Comparison of ENCODE assay signal across 13 cellular contexts in genomic region chr12:130526813-130527212, GRCh38.
DNase-seq lines count a peak whose midpoint lies in the region; ATAC-seq and TF ChIP-seq lines count a peak whose summit lies in the region.
"Had no signal": no experiment of that assay in that cellular context is flagged by ENCODE, and none has a peak within 500 bp of the region (broad histone marks: within the 10 kb centered on the region; RNA-seq: fewer than 3 reads in every experiment).

No MANE protein-coding gene starts in this region.

- H3K4me3 ChIP-seq in MG63 = no peak overlapping the region
- no peak overlapping the region for H3K4me3 ChIP-seq in brain microvascular endothelial cell (ENCODE audit: low read depth, low read length)
- no peak overlapping the region for H3K4me3 ChIP-seq in neuronal stem cell (ENCODE audit: low read length in 2 of 2)
- H3K4me3 ChIP-seq: adrenal gland, Peyer's patch had no signal

- H3K27me3 ChIP-seq in MG63 (no peaks in the 10 kb centered on the region), brain microvascular endothelial cell (replicated peaks) (no peaks in the 10 kb centered on the region), neuronal stem cell (ENCODE audit: control insufficient read depth in 3 of 3, insufficient read depth in 3 of 3, low read depth in 1 of 3, low read length in 3 of 3) (no peaks in the 10 kb centered on the region)
- H3K27me3 ChIP-seq: adrenal gland, Peyer's patch had no signal

- H3K18ac ChIP-seq in neuronal stem cell (ENCODE audit: low read length) = no peak overlapping the region

- peaks cover 0 to under 1% of the 10 kb centered on the region in 2 donors for H3K4me1 ChIP-seq in neuronal stem cell (ENCODE audit: control insufficient read depth in 2 of 2, insufficient read depth in 1 of 2, low read depth in 1 of 2, low read length in 2 of 2)
- H3K4me1 ChIP-seq: adrenal gland, Peyer's patch had no signal

- no peak overlapping the region for H2BK120ac ChIP-seq in neuronal stem cell (ENCODE audit: low read depth, low read length)

- H3K9ac ChIP-seq in neuronal stem cell (ENCODE audit: low read depth, low read length, poor library complexity) = no peak overlapping the region

- in situ Hi-C loops in brain microvascular endothelial cell (cut with HindIII; ENCODE audit: low pct_ligation_motif_present, low sequenced_read_pairs) = no loop called here

- no peak overlapping the region for H3K4me2 ChIP-seq in neuronal stem cell (ENCODE audit: insufficient read depth, low read length, poor library complexity, severe bottlenecking)

- no peak overlapping the region for H4K8ac ChIP-seq in neuronal stem cell (ENCODE audit: low read depth, low read length)

- H3K4ac ChIP-seq in neuronal stem cell (ENCODE audit: low read length) = no peak overlapping the region

- H3K4me1 Mint-ChIP-seq in T-helper 17 cell = no peaks in the 10 kb centered on the region
- H3K4me1 Mint-ChIP-seq: nephron had no signal

- peaks cover 5% of the 10 kb centered on the region for H3K27me3 Mint-ChIP-seq in T-helper 17 cell

- no peak overlapping the region for H4K91ac ChIP-seq in neuronal stem cell (ENCODE audit: low read depth, low read length, poor library complexity)

- no peaks in the 10 kb centered on the region for H3K9me3 ChIP-seq in MG63
- H3K9me3 ChIP-seq in neuronal stem cell (replicated peaks in 1 of 2; ENCODE audit: control insufficient read depth in 2 of 2, insufficient read depth in 1 of 2, low read depth in 1 of 2, low read length in 2 of 2) = no peaks in the 10 kb centered on the region
- H3K9me3 ChIP-seq in T-helper 17 cell (ENCODE audit: control insufficient read depth, low read length, poor library complexity, severe bottlenecking) = no peaks in the 10 kb centered on the region
- H3K9me3 ChIP-seq: adrenal gland, Peyer's patch had no signal

- no peak overlapping the region for H3K4me3 Mint-ChIP-seq in T-helper 17 cell
- H3K4me3 Mint-ChIP-seq: nephron had no signal

- TF ChIP-seq CTCF in GM20000 (IDR thresholded peaks at IDR 0.05; ENCODE audit: extremely low read depth, missing control alignments) (no peak), brain microvascular endothelial cell (IDR thresholded peaks at IDR 0.05; ENCODE audit: low read depth, low read length, missing control alignments) (no peak)

- ATAC-seq in HG03439 (IDR thresholded peaks at IDR 0.05; ENCODE audit: unreplicated experiment) = no peak
- no peak for ATAC-seq in GM21529 (IDR thresholded peaks at IDR 0.05; ENCODE audit: unreplicated experiment)
- ATAC-seq in T-helper 17 cell = no peak

- no peaks in the 10 kb centered on the region for H3K36me3 Mint-ChIP-seq in T-helper 17 cell (ENCODE audit: low read depth)

- no peak overlapping the region for H3K14ac ChIP-seq in neuronal stem cell (ENCODE audit: low read length)

- no peak overlapping the region for H3K27ac ChIP-seq in brain microvascular endothelial cell
- H3K27ac ChIP-seq in neuronal stem cell (replicated peaks; ENCODE audit: low read length) = no peak overlapping the region
- H3K27ac ChIP-seq: adrenal gland, Peyer's patch had no signal

- H3K27ac Mint-ChIP-seq in T-helper 17 cell = no peak overlapping the region
- H3K27ac Mint-ChIP-seq: nephron had no signal

- DNase-seq in GM20000 (ENCODE audit: low spot score) (peak; percentile 43), MG63 (peak; percentile 10), brain microvascular endothelial cell (peak; percentile 2), neuronal stem cell (ENCODE audit: low spot score) (peak; percentile 64), NCI-H2171 treated with DMSO at 0.1 percent for 48 hours (lab: John Stamatoyannopoulos, UW) (no peak), T-helper 17 cell (no peak)
- DNase-seq: activated CD8-positive, alpha-beta memory T cell treated with anti-CD3 and anti-CD28 coated beads, Interleukin-2, amount 50 U/mL, for 4 hours; NCI-H2227 treated with DMSO at 0.1 percent for 48 hours; Peyer's patch had no signal

- H3K23ac ChIP-seq in neuronal stem cell (ENCODE audit: low read depth, low read length, poor library complexity) = no peak overlapping the region

- H3K36me3 ChIP-seq in MG63 (no peaks in the 10 kb centered on the region), brain microvascular endothelial cell (replicated peaks) (no peaks in the 10 kb centered on the region), neuronal stem cell (replicated peaks in 1 of 2; ENCODE audit: control insufficient read depth in 2 of 2, insufficient read depth in 2 of 2, low read length in 2 of 2) (no peaks in the 10 kb centered on the region)
- H3K36me3 ChIP-seq: adrenal gland, Peyer's patch had no signal

- no peak overlapping the region for H2BK5ac ChIP-seq in neuronal stem cell (ENCODE audit: low read length)

- H2BK12ac ChIP-seq in neuronal stem cell (ENCODE audit: low read length) = no peak overlapping the region

- no CpG with 5 or more reads among the region's 6 CpGs for WGBS in neuronal stem cell (ENCODE audit: extremely low coverage in 2 of 2, insufficient read length in 2 of 2, insufficient replicate concordance in 1 of 2), 2 donors

- peaks cover 2% of the 10 kb centered on the region for H3K79me1 ChIP-seq in neuronal stem cell (ENCODE audit: low read depth, low read length)

- H2AK5ac ChIP-seq in neuronal stem cell (ENCODE audit: low read depth, low read length) = no peak overlapping the region

- no peak overlapping the region for H2AFZ ChIP-seq in neuronal stem cell (ENCODE audit: low read length)

- no peak overlapping the region for H2BK15ac ChIP-seq in neuronal stem cell (ENCODE audit: low read length)

Comparison
In these comparisons a context has a peak if more than half of its experiments do, and no peak if none do; other contexts are left out.
1. DNase-seq: peak in GM20000 (single experiment), MG63 (single experiment), brain microvascular endothelial cell (single experiment) and neuronal stem cell (single experiment); none in NCI-H2171 treated with DMSO at 0.1 percent for 48 hours (single experiment) and T-helper 17 cell (0 of 3).